ENCODE assay signal across 15 cellular contexts in the genomic region with DNA sequence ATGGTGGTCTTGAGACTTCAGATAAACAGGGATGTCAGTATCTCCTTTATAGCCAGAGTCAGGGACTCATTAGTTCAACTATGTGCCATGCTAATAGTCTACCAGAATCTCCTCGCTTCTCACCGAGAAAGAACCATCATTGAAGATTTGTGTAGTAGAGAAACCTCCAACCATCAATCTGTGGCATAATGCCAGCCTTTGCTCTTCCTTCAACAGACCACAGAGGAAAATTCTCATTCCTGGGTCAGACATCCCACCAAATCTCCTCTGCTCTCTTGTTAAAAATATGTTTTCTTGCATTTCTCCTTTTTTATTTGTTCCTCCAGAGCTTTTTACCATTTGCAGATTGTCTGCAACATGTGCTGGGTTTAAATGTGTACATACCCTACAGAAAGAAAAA.
DNase-seq lines count a peak whose midpoint lies in the region; ATAC-seq and TF ChIP-seq lines count a peak whose summit lies in the region.
"Had no signal": no experiment of that assay in that cellular context is flagged by ENCODE, and none has a peak within 500 bp of the region (broad histone marks: within the 10 kb centered on the region; RNA-seq: fewer than 3 reads in every experiment).

No MANE protein-coding gene starts in this region.

- H3K4me1 ChIP-seq in SJCRH30 (peaks cover 16% of the 10 kb centered on the region), osteoblast (ENCODE audit: insufficient read depth, low read length) (peaks cover 34% of the 10 kb centered on the region)

- H3K4me3 ChIP-seq in SJCRH30 (no peak overlapping the region; the same call in 1 of the 2 replicates), choroid plexus epithelial cell (ENCODE audit: low read depth, low read length) (no peak overlapping the region), osteoblast (ENCODE audit: insufficient read depth, low read length) (no peak overlapping the region)

- peaks cover 30 to 34% of the 10 kb centered on the region in 2 donors for H3K27me3 Mint-ChIP-seq in natural killer cell treated with Interleukin-12 subunit alpha and Interleukin-12 subunit beta and Interleukin-15 and Interleukin-18, amount 100 ng/mL, for 72 hours
- H3K27me3 Mint-ChIP-seq in CD14-positive monocyte (ENCODE audit: low read depth in 3 of 3), result peaks cover 4 to 13% (median 6%) of the 10 kb centered on the region in 3 donors

- H3K36me3 ChIP-seq in SJCRH30, result no peaks in the 10 kb centered on the region
- H3K36me3 ChIP-seq in osteoblast (ENCODE audit: insufficient read depth, low read length), result no peaks in the 10 kb centered on the region

- intact Hi-C loops in CD14-positive monocyte (cut with micrococcal nuclease), result no loop called here

- H3K27ac Mint-ChIP-seq in natural killer cell treated with Interleukin-12 subunit alpha and Interleukin-12 subunit beta and Interleukin-15 and Interleukin-18, amount 100 ng/mL, for 72 hours, result no peak overlapping the region
- H3K27ac Mint-ChIP-seq in CD14-positive monocyte, result no peak overlapping the region
- H3K27ac Mint-ChIP-seq: activated naive CD8-positive, alpha-beta T cell; CD8-positive, alpha-beta T cell; natural killer cell; stimulated activated memory B cell treated with anti-CD40 and anti-IgM and Interleukin-4, amounts not matched to agents 10 μg/mL and 1 μg/mL and 100 μg/mL, for 72 hours; T-cell had no signal

- ATAC-seq in GM19452 (IDR thresholded peaks at IDR 0.05; ENCODE audit: unreplicated experiment), result peak; percentile 5
- no peak for ATAC-seq in natural killer cell treated with Interleukin-12 subunit alpha and Interleukin-12 subunit beta and Interleukin-15 and Interleukin-18, amount 100 ng/mL, for 72 hours
- ATAC-seq: stimulated activated memory B cell treated with anti-CD40 and anti-IgM and Interleukin-4, amounts not matched to agents 10 μg/mL and 1 μg/mL and 100 μg/mL, for 72 hours had no signal

- no peak overlapping the region for H2AFZ ChIP-seq in osteoblast (ENCODE audit: low read length)

- TF ChIP-seq CTCF in choroid plexus epithelial cell (conservative IDR thresholded peaks at IDR 0.05; ENCODE audit: low read depth, low read length) (no peak), osteoblast (IDR thresholded peaks at IDR 0.05; ENCODE audit: extremely low read depth, low read depth, low read length) (no peak), CD14-positive monocyte (IDR thresholded peaks at IDR 0.05) (no peak)

- H3K27me3 ChIP-seq in SJCRH30 (no peaks in the 10 kb centered on the region), osteoblast (ENCODE audit: insufficient read depth, low read length) (no peaks in the 10 kb centered on the region)

- H3K4me1 Mint-ChIP-seq in natural killer cell treated with Interleukin-12 subunit alpha and Interleukin-12 subunit beta and Interleukin-15 and Interleukin-18, amount 100 ng/mL, for 72 hours (ENCODE audit: low read depth in 2 of 2), result peaks cover 4 to 10% of the 10 kb centered on the region in 2 donors
- peaks cover 15% of the 10 kb centered on the region for H3K4me1 Mint-ChIP-seq in CD14-positive monocyte

- no peaks in the 10 kb centered on the region for H3K9me3 ChIP-seq in SJCRH30 (replicated peaks)
- H3K9me3 ChIP-seq in osteoblast (ENCODE audit: low read depth, low read length), result no peaks in the 10 kb centered on the region

- no peaks in the 10 kb centered on the region for H3K79me2 ChIP-seq in osteoblast (ENCODE audit: insufficient read depth, low read length)

- no peaks in the 10 kb centered on the region for H4K20me1 ChIP-seq in osteoblast (ENCODE audit: insufficient read depth, low read length)

- no peaks in the 10 kb centered on the region for H3K9me3 Mint-ChIP-seq in natural killer cell treated with Interleukin-12 subunit alpha and Interleukin-12 subunit beta and Interleukin-15 and Interleukin-18, amount 100 ng/mL, for 72 hours
- H3K9me3 Mint-ChIP-seq in CD14-positive monocyte, result peaks cover 0 to 6% (median 0%) of the 10 kb centered on the region in 7 donors
- H3K9me3 Mint-ChIP-seq: CD8-positive, alpha-beta T cell; natural killer cell; T-cell had no signal

- no peak overlapping the region for H3K4me3 Mint-ChIP-seq in natural killer cell treated with Interleukin-12 subunit alpha and Interleukin-12 subunit beta and Interleukin-15 and Interleukin-18, amount 100 ng/mL, for 72 hours
- H3K4me3 Mint-ChIP-seq in CD14-positive monocyte, result no peak overlapping the region
- H3K4me3 Mint-ChIP-seq: activated naive CD8-positive, alpha-beta T cell; CD8-positive, alpha-beta T cell; natural killer cell; stimulated activated memory B cell treated with anti-CD40 and anti-IgM and Interleukin-4, amounts not matched to agents 10 μg/mL and 1 μg/mL and 100 μg/mL, for 72 hours; T-cell had no signal

- H3K27ac ChIP-seq in SJCRH30, result no peak overlapping the region; the same call in 1 of the 2 replicates
- peak overlapping the region; percentile 22 for H3K27ac ChIP-seq in osteoblast (ENCODE audit: low read depth, low read length)

- H3K4me2 ChIP-seq in osteoblast (ENCODE audit: insufficient read depth, low read length), result peak overlapping the region; percentile 65

- DNase-seq in SJCRH30 (peak; percentile 20 to 67), choroid plexus epithelial cell (ENCODE audit: low read depth) (peak; percentile 54), osteoblast (ENCODE audit: insufficient read length, low spot score, missing footprints) (no peak), CD14-positive monocyte (ENCODE audit: low spot score) (no peak)
- no peak for DNase-seq in natural killer cell treated with Interleukin-12 subunit alpha and Interleukin-12 subunit beta and Interleukin-15 and Interleukin-18, amount 100 ng/mL, for 72 hours (ENCODE audit: low spot score)
- DNase-seq in stimulated activated CD4-positive, alpha-beta T cell treated with anti-CD3 and anti-CD28 coated beads, Interleukin-2, amount 100 ng/mL, for 24 hours, result no peak
- DNase-seq: activated CD4-positive, alpha-beta T cell treated with anti-CD3 and anti-CD28 coated beads for 48 hours; natural killer cell; NCI-H2081 treated with DMSO at 0.1 percent for 48 hours; posterior cingulate gyrus had no signal

- no peaks in the 10 kb centered on the region for H3K36me3 Mint-ChIP-seq in natural killer cell treated with Interleukin-12 subunit alpha and Interleukin-12 subunit beta and Interleukin-15 and Interleukin-18, amount 100 ng/mL, for 72 hours
- H3K36me3 Mint-ChIP-seq in CD14-positive monocyte, result no peaks in the 10 kb centered on the region
- H3K36me3 Mint-ChIP-seq: activated naive CD8-positive, alpha-beta T cell; CD8-positive, alpha-beta T cell; natural killer cell; stimulated activated memory B cell treated with anti-CD40 and anti-IgM and Interleukin-4, amounts not matched to agents 10 μg/mL and 1 μg/mL and 100 μg/mL, for 72 hours; T-cell had no signal

Comparison
In these comparisons a context has a peak if more than half of its experiments do, and no peak if none do; other contexts are left out.
1. DNase-seq: peak in SJCRH30 (2 of 2) and choroid plexus epithelial cell (single experiment); none in osteoblast (single experiment), natural killer cell treated with Interleukin-12 subunit alpha and Interleukin-12 subunit beta and Interleukin-15 and Interleukin-18, amount 100 ng/mL, for 72 hours (single experiment), CD14-positive monocyte (single experiment) and stimulated activated CD4-positive, alpha-beta T cell treated with anti-CD3 and anti-CD28 coated beads, Interleukin-2, amount 100 ng/mL, for 24 hours (0 of 2).